15 cellular contexts compared by ENCODE assay signal in the genomic region with DNA sequence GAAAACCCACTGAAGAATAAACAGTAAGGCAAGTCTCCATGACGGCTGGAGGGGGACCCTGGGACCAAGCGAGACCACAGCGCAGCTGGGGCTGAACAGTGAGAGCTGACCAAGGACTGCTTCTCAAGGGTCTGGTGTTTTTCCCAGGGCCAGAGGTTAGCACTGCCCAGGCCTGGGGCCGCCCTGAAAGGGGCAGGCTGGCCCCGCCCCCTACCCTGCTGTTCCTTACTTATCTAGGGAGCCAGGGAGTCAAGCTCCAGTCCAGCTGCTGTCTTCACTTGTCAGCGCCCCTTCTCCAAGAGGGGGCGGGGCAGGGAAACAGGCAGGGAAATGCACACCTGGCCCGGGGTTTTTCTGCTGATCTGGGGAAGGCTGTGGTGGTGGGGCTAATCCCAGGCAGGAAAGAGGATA. TPM values are rescaled to one million over a fixed set of nuclear protein-coding genes. Genes with fewer than 3 reads are reported as not detected.
DNase-seq lines count a peak whose midpoint lies in the region; ATAC-seq and TF ChIP-seq lines count a peak whose summit lies in the region.
"Had no signal": no experiment of that assay in that cellular context is flagged by ENCODE, and none has a peak within 500 bp of the region (broad histone marks: within the 10 kb centered on the region; RNA-seq: fewer than 3 reads in every experiment).

No MANE protein-coding gene starts in this region.

- H3K79me2 ChIP-seq in HCT116 (ENCODE audit: insufficient read depth, low read length) (no peaks in the 10 kb centered on the region), trophoblast cell (ENCODE audit: control insufficient read depth, insufficient read depth, low read length, poor library complexity) (no peaks in the 10 kb centered on the region)

- peak; percentile 83 for ATAC-seq in HCT116
- ATAC-seq in GM21825 (IDR thresholded peaks at IDR 0.05; ENCODE audit: unreplicated experiment): no peak
- no peak for ATAC-seq in GM21390 (IDR thresholded peaks at IDR 0.05; ENCODE audit: unreplicated experiment)
- ATAC-seq in HG03045 (IDR thresholded peaks at IDR 0.05; ENCODE audit: unreplicated experiment): no peak
- ATAC-seq: gastrocnemius medialis had no signal

- peak overlapping the region; percentile 34 for H2BK120ac ChIP-seq in trophoblast cell (ENCODE audit: insufficient read depth, low read length, poor library complexity)

- no peak overlapping the region for H3K4ac ChIP-seq in trophoblast cell (ENCODE audit: low read depth, low read length)

- H4K8ac ChIP-seq in trophoblast cell (ENCODE audit: low read depth, low read length): no peak overlapping the region

- no peak overlapping the region for H3K4me3 Mint-ChIP-seq in glutamatergic neuron (ENCODE audit: unreplicated experiment)
- H3K4me3 Mint-ChIP-seq: activated CD4-positive, alpha-beta memory T cell treated with anti-CD3 and anti-CD28 coated beads for 36 hours had no signal

- H3K27me3 ChIP-seq in HCT116 (ENCODE audit: insufficient read depth, low read length) (no peaks in the 10 kb centered on the region), trophoblast cell (ENCODE audit: insufficient read depth, low read length) (no peaks in the 10 kb centered on the region)
- H3K27me3 ChIP-seq: gastrocnemius medialis had no signal

- no peak overlapping the region for H2AFZ ChIP-seq in HCT116 (ENCODE audit: low read depth, low read length, poor library complexity, severe bottlenecking)
- no peak overlapping the region for H2AFZ ChIP-seq in trophoblast cell (ENCODE audit: insufficient read depth, low read length, poor library complexity)

- no peak overlapping the region for H2AK5ac ChIP-seq in trophoblast cell (ENCODE audit: low read length)

- peak overlapping the region; percentile 23 for H2BK5ac ChIP-seq in trophoblast cell (ENCODE audit: low read depth, low read length, poor library complexity)

- no peaks in the 10 kb centered on the region for H3K36me3 Mint-ChIP-seq in glutamatergic neuron (ENCODE audit: unreplicated experiment)
- H3K36me3 Mint-ChIP-seq: activated CD4-positive, alpha-beta memory T cell treated with anti-CD3 and anti-CD28 coated beads for 36 hours had no signal

- H3K4me2 ChIP-seq in HCT116 (ENCODE audit: low read length) (no peak overlapping the region), trophoblast cell (ENCODE audit: low read length) (peak overlapping the region; percentile 17)

- H3K9me2 ChIP-seq in HCT116 (ENCODE audit: insufficient read depth): no peaks in the 10 kb centered on the region

- WGBS in trophoblast cell (ENCODE audit: extremely low coverage, insufficient coverage, insufficient read length): no CpG with 5 or more reads among the region's 8 CpGs

- no peaks in the 10 kb centered on the region for H4K20me1 ChIP-seq in HCT116 (ENCODE audit: insufficient read depth)

- peak overlapping the region; percentile 2 for H3K14ac ChIP-seq in trophoblast cell (ENCODE audit: low read length)

- no TSS peak for BruUV-seq in HCT116 (replicated peaks; lab: Mats Ljungman, UMichigan)

- DNase-seq in HCT116 (ENCODE audit: low read depth, low spot score) (no peak), NCI-H510A treated with DMSO at 0.1 percent for 48 hours (lab: John Stamatoyannopoulos, UW) (peak; percentile 61), glutamatergic neuron (peak; percentile 51), trophoblast cell (no peak), UCSD-AML1 (lab: John Stamatoyannopoulos, UW; ENCODE audit: unreplicated experiment) (no peak)
- DNase-seq: activated CD4-positive, alpha-beta memory T cell treated with anti-CD3 and anti-CD28 coated beads for 36 hours; activated naive CD4-positive, alpha-beta T cell treated with anti-CD3 and anti-CD28 coated beads, Interleukin-2, amount 50 U/mL, for 16 hours; dermis blood vessel endothelial cell; gastrocnemius medialis; NCI-H774; small intestine had no signal

- H3K9ac ChIP-seq in HCT116 (ENCODE audit: low read length) (no peak overlapping the region), trophoblast cell (ENCODE audit: low read length) (no peak overlapping the region)

- H3K36me3 ChIP-seq in HCT116 (ENCODE audit: control insufficient read depth in 1 of 2, insufficient read depth in 2 of 2, low read length in 2 of 2) (no peaks in the 10 kb centered on the region), trophoblast cell (ENCODE audit: control insufficient read depth in 1 of 2, insufficient read depth in 2 of 2, low read length in 2 of 2) (peaks cover 29 to 33% of the 10 kb centered on the region in 2 experiments)
- H3K36me3 ChIP-seq: gastrocnemius medialis had no signal

- no peak overlapping the region for H3K27ac Mint-ChIP-seq in glutamatergic neuron (ENCODE audit: unreplicated experiment)
- H3K27ac Mint-ChIP-seq: activated CD4-positive, alpha-beta memory T cell treated with anti-CD3 and anti-CD28 coated beads for 36 hours had no signal

- H3K79me1 ChIP-seq in trophoblast cell (ENCODE audit: low read length): peaks cover 12% of the 10 kb centered on the region

- intact Hi-C loops in HCT116 (cut with micrococcal nuclease): no loop called here

- no peak overlapping the region for H4K12ac ChIP-seq in trophoblast cell (ENCODE audit: low read depth, low read length)

- TF ChIP-seq POLR2A in HCT116 (IDR thresholded peaks at IDR 0.05; ENCODE audit: borderline replicate concordance, extremely low read depth, insufficient read depth, insufficient read length): no peak

- peak overlapping the region; percentile 22 for H4K91ac ChIP-seq in trophoblast cell (ENCODE audit: low read depth, low read length)

- RAD21 ChIA-PET in HCT116 (lab: Charles Lee; ENCODE audit: low non-redundant PET in 1 of 2, low total read pairs in 2 of 2, uncharacterized antibody in 2 of 2, unreplicated experiment in 2 of 2): no interaction called here

- no peaks in the 10 kb centered on the region for H3K27me3 Mint-ChIP-seq in glutamatergic neuron (ENCODE audit: unreplicated experiment)
- H3K27me3 Mint-ChIP-seq: activated CD4-positive, alpha-beta memory T cell treated with anti-CD3 and anti-CD28 coated beads for 36 hours had no signal

- no peak overlapping the region for H3K27ac ChIP-seq in HCT116 (ENCODE audit: low read depth, low read length)
- peak overlapping the region; percentile 81 for H3K27ac ChIP-seq in trophoblast cell (ENCODE audit: low read depth, low read length)
- H3K27ac ChIP-seq: C4-2B, gastrocnemius medialis had no signal

- H3K4me1 Mint-ChIP-seq in glutamatergic neuron (ENCODE audit: low read depth, unreplicated experiment): peaks cover 26% of the 10 kb centered on the region

- no peak for TF ChIP-seq RAD21 in HCT116 (IDR thresholded peaks at IDR 0.05; ENCODE audit: low read depth)

- H3K4me3 ChIP-seq in HCT116 (replicated peaks in 1 of 2; ENCODE audit: low read depth in 1 of 2, low read length in 2 of 2) (no peak overlapping the region), trophoblast cell (ENCODE audit: low read depth, low read length) (no peak overlapping the region)
- H3K4me3 ChIP-seq: gastrocnemius medialis had no signal

- CTCF ChIA-PET in HCT116 (lab: Charles Lee): no interaction called here

- H3K4me1 ChIP-seq in HCT116 (ENCODE audit: control insufficient read depth in 1 of 2, insufficient read depth in 2 of 2, low read length in 2 of 2): peaks cover 0 to 12% of the 10 kb centered on the region in 2 experiments; a peak in 2 of 4 replicates
- H3K4me1 ChIP-seq in trophoblast cell (ENCODE audit: control insufficient read depth in 1 of 2, insufficient read depth in 2 of 2, low read length in 2 of 2): peaks cover 35 to 40% of the 10 kb centered on the region in 2 experiments
- H3K4me1 ChIP-seq: gastrocnemius medialis had no signal

- peaks cover 2% of the 10 kb centered on the region for H3K9me3 Mint-ChIP-seq in glutamatergic neuron (ENCODE audit: unreplicated experiment)
- H3K9me3 Mint-ChIP-seq: activated CD4-positive, alpha-beta memory T cell treated with anti-CD3 and anti-CD28 coated beads for 36 hours had no signal

- TF ChIP-seq CTCF in HCT116 (IDR thresholded peaks at IDR 0.05 in 2 of 3, conservative IDR thresholded peaks at IDR 0.05 in 1 of 3; ENCODE audit: borderline replicate concordance in 1 of 3, insufficient read depth in 1 of 3, low read depth in 2 of 3, low read length in 2 of 3): no peak
- no peak for TF ChIP-seq CTCF in glutamatergic neuron (IDR thresholded peaks at IDR 0.05; ENCODE audit: partially characterized antibody, unreplicated experiment)

- no peak overlapping the region for H3K23ac ChIP-seq in trophoblast cell (ENCODE audit: low read length)

- no peak overlapping the region for H2BK12ac ChIP-seq in trophoblast cell (ENCODE audit: low read length)

- POLR2A ChIA-PET in HCT116 (lab: Charles Lee): no interaction called here

- H3K18ac ChIP-seq in trophoblast cell (ENCODE audit: low read length): peak overlapping the region; percentile 7

- H3K9me3 ChIP-seq in HCT116 (ENCODE audit: control insufficient read depth in 1 of 2, insufficient read depth in 1 of 2, low read depth in 1 of 2, low read length in 2 of 2): no peaks in the 10 kb centered on the region
- H3K9me3 ChIP-seq in trophoblast cell (ENCODE audit: insufficient read depth, low read depth, low read length): peaks cover 2% of the 10 kb centered on the region
- H3K9me3 ChIP-seq: gastrocnemius medialis had no signal

TF ChIP-seq in HCT116, 20 proteins besides CTCF, POLR2A, EP300 and RAD21 (continues in another document):
- TF ChIP-seq ATF3 (IDR thresholded peaks at IDR 0.05): no peak
- TF ChIP-seq TCF7L2 (IDR thresholded peaks at IDR 0.05; ENCODE audit: borderline replicate concordance, extremely low read depth, insufficient read depth, insufficient read length): no peak
- no peak for TF ChIP-seq FOSL1 (IDR thresholded peaks at IDR 0.05; ENCODE audit: low read depth)
- no peak for TF ChIP-seq EGR1 (IDR thresholded peaks at IDR 0.05; ENCODE audit: low read depth)
- TF ChIP-seq POLR2AphosphoS5 (IDR thresholded peaks at IDR 0.05; ENCODE audit: low read depth, low read length): no peak
- no peak for TF ChIP-seq ZNF274 (IDR thresholded peaks at IDR 0.05; ENCODE audit: low read depth, low read length)

RNA-seq across cellular contexts. Expression of gene HACD2, which starts 51.6 kb away (rescaled TPM):
- total RNA-seq in HCT116 (2021; ENCODE audit: unreplicated experiment) (43.0 TPM), glutamatergic neuron (ENCODE audit: unreplicated experiment) (6.9 TPM)
- polyA plus RNA-seq in HCT116 (2012): 11.7 and 16.4 TPM in 2 replicates
- 48.8 and 49.1 TPM in 2 replicates for polyA plus RNA-seq in trophoblast cell (2013)

Comparison
In these comparisons a context has a peak if more than half of its experiments do, and no peak if none do; other contexts are left out.
1. DNase-seq: peak in NCI-H510A treated with DMSO at 0.1 percent for 48 hours (single experiment) and glutamatergic neuron (single experiment); none in HCT116 (single experiment), trophoblast cell (0 of 2) and UCSD-AML1 (single experiment).